ENCODE assay signal across 2 cellular contexts in genomic region chr10:11488126-11488525, GRCh38.
TF ChIP-seq lines count a peak whose summit lies in the region.

No MANE protein-coding gene starts in this region.

TF ChIP-seq in IMR-90, 13 proteins besides CTCF, POLR2A, EP300 and RAD21 (continued from another document):
- TF ChIP-seq RFX5 (IDR thresholded peaks at IDR 0.05; ENCODE audit: low read depth, low read length) (no peak), CHD1 (IDR thresholded peaks at IDR 0.05; ENCODE audit: low read depth, low read length) (no peak), MAFK (IDR thresholded peaks at IDR 0.05; ENCODE audit: low read depth, low read length) (no peak), MXI1 (IDR thresholded peaks at IDR 0.05; ENCODE audit: borderline replicate concordance, low read depth, low read length) (no peak), RCOR1 (IDR thresholded peaks at IDR 0.05; ENCODE audit: insufficient replicate concordance, low read length) (no peak), BHLHE40 (IDR thresholded peaks at IDR 0.05; ENCODE audit: low read depth, low read length) (no peak), FOS (IDR thresholded peaks at IDR 0.05; ENCODE audit: low read depth, low read length) (no peak), USF2 (IDR thresholded peaks at IDR 0.05; ENCODE audit: low read depth, low read length) (no peak), SMC3 (IDR thresholded peaks at IDR 0.05; ENCODE audit: low read depth, low read length) (no peak), ELK1 (IDR thresholded peaks at IDR 0.05; ENCODE audit: borderline replicate concordance, low read depth, low read length) (no peak), NFE2L2 (IDR thresholded peaks at IDR 0.05; ENCODE audit: low read depth, low read length) (no peak), MAZ (IDR thresholded peaks at IDR 0.05; ENCODE audit: borderline replicate concordance, low read depth, low read length) (no peak)

TF ChIP-seq in HepG2, 621 proteins besides CTCF, POLR2A, EP300 and RAD21:
- TF ChIP-seq HOXA9 (CRISPR knock-in tag; IDR thresholded peaks at IDR 0.05; ENCODE audit: borderline replicate concordance) (no peak), SMAD9 (CRISPR knock-in tag; IDR thresholded peaks at IDR 0.05) (no peak), ZNF264 (CRISPR knock-in tag; IDR thresholded peaks at IDR 0.05) (no peak), JDP2 (CRISPR knock-in tag; IDR thresholded peaks at IDR 0.05; ENCODE audit: borderline replicate concordance) (no peak), HMGXB4 (CRISPR knock-in tag; IDR thresholded peaks at IDR 0.05; ENCODE audit: borderline replicate concordance in 1 of 2, low read depth in 1 of 2) (no peak), ATM (IDR thresholded peaks at IDR 0.05; ENCODE audit: borderline replicate concordance) (no peak), HOXA7 (CRISPR knock-in tag; IDR thresholded peaks at IDR 0.05) (no peak), GTF2F1 (IDR thresholded peaks at IDR 0.05; ENCODE audit: low read length) (no peak), PRMT3 (CRISPR knock-in tag; IDR thresholded peaks at IDR 0.05; ENCODE audit: borderline replicate concordance, low read depth) (no peak), SYNCRIP (IDR thresholded peaks at IDR 0.05; ENCODE audit: insufficient read depth, low read depth, low read length) (no peak)
TF ChIP-seq in HepG2: peak in this region for 0.
